17 cellular contexts compared by ENCODE assay signal in the genomic region with DNA sequence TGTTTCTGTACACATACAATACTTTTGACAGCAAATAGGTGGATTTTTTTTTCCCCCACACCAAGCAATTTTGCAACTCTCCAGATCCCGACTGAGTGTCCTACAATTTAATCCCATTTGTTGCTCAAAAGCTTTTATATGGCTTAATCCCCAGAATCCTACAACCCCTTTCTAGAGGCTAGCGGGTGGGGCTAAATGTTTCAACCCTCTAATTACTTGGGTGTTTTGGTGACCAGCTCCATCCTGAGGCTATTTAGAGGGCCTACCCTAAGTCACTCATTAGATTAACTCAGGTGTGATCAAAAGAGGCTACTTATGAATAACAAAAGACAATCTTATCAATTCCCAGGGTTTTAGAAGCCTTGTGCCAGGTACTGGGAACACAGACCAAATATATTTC.
"Had no signal": no experiment of that assay in that cellular context is flagged by ENCODE, and none has a peak within 500 bp of the region (broad histone marks: within the 10 kb centered on the region; RNA-seq: fewer than 3 reads in every experiment).

No MANE protein-coding gene starts in this region.

- H3K4me1 Mint-ChIP-seq: naive B cell, nephron had no signal

- H3K36me3 ChIP-seq: heart left ventricle, neutrophil, right atrium auricular region had no signal

- DNase-seq: effector memory CD4-positive, alpha-beta T cell; heart left ventricle; hippocampal formation; left colon; left ventricle myocardium superior; mesenchymal stem cell; naive B cell; posterior cingulate gyrus; small intestine; stimulated activated CD4-positive, alpha-beta T cell treated with anti-CD3 and anti-CD28 coated beads, Interleukin-12 subunit alpha, Interleukin-12 subunit beta, amount 100 ng/mL, for 4 hours; stimulated activated naive CD4-positive, alpha-beta T cell treated with Interleukin-2 at 50 U/mL for 16 hours; trophoblast cell had no signal

- H3K4me3 Mint-ChIP-seq: naive B cell, nephron had no signal

- H3K27ac Mint-ChIP-seq: nephron had no signal

- H3K4me3 ChIP-seq: heart left ventricle, lung, right atrium auricular region had no signal

- ATAC-seq: esophagus mucosa, heart left ventricle, left colon, left ventricle myocardium superior had no signal

- H3K9me3 Mint-ChIP-seq: naive B cell, nephron had no signal

- H3K27ac ChIP-seq: heart left ventricle, neutrophil, right atrium auricular region had no signal

- H3K36me3 Mint-ChIP-seq: naive B cell had no signal

- H3K27me3 ChIP-seq: heart left ventricle, neutrophil, right atrium auricular region had no signal

- H3K9me3 ChIP-seq: heart left ventricle, neutrophil, right atrium auricular region had no signal
